Comparison of ENCODE assay signal across 11 cellular contexts in genomic region chr7:116592041-116592355, GRCh38.
A peak's percentile ranks its signal among the peaks of the same experiment; 100 is the strongest.
DNase-seq lines count a peak whose midpoint lies in the region; ATAC-seq, FAIRE-seq and TF ChIP-seq lines count a peak whose summit lies in the region.
"Had no signal": no experiment of that assay in that cellular context is flagged by ENCODE, and none has a peak within 500 bp of the region (broad histone marks: within the 10 kb centered on the region; RNA-seq: fewer than 3 reads in every experiment).

No MANE protein-coding gene starts in this region.

- H4K20me1 ChIP-seq in SK-N-SH (ENCODE audit: insufficient read depth): no peaks in the 10 kb centered on the region
- no peaks in the 10 kb centered on the region for H4K20me1 ChIP-seq in HepG2 (ENCODE audit: insufficient read depth, low read length)

- peak overlapping the region in 1 of 2 experiments; percentile 26; a peak in 2 of 4 replicates for H3K4me3 ChIP-seq in SK-N-SH (ENCODE audit: low read depth in 2 of 2, low read length in 1 of 2)
- H3K4me3 ChIP-seq in RWPE2 (ENCODE audit: severe bottlenecking): no peak overlapping the region
- peak overlapping the region in 1 of 3 experiments; percentile 22; a peak in 1 of 6 replicates for H3K4me3 ChIP-seq in HepG2 (replicated peaks in 1 of 3; ENCODE audit: insufficient read depth in 1 of 3, low read depth in 2 of 3, low read length in 3 of 3)
- H3K4me3 ChIP-seq: sigmoid colon, suprapubic skin had no signal

- no peaks in the 10 kb centered on the region for H3K9me2 ChIP-seq in SK-N-SH

- H3K9me3 Mint-ChIP-seq in stimulated activated effector memory CD8-positive, alpha-beta T cell treated with anti-CD3 and anti-CD28 coated beads, Interleukin-12 subunit alpha, Interleukin-12 subunit beta, amount 100 ng/mL, for 72 hours: no peaks in the 10 kb centered on the region

- FAIRE-seq in HepG2 (lab: Jason Lieb, UNC) (no peak), GM12892 (lab: Jason Lieb, UNC) (no peak)

- CTCF ChIA-PET in SK-N-SH (lab: Yijun Ruan, JAX) (interaction anchor here (0.6 to 9.4 kb wide), 81 partner anchors 9 to 507 kb away, joined by 3 to 192 read pairs (median 4); no protein-coding TSS in a partner anchor), HepG2 (lab: Yijun Ruan, JAX; ENCODE audit: low intra/inter-chr PET ratio, low total read pairs) (interaction anchor here (2.0 kb wide), 1 partner anchor 218 kb away, joined by 9 read pairs; no protein-coding TSS in a partner anchor)

- H3K4me2 ChIP-seq in SK-N-SH (peak overlapping the region; percentile 11; the same call in 1 of the 2 replicates), HepG2 (ENCODE audit: low read depth, low read length) (peak overlapping the region; percentile 70)

- POLR2A ChIA-PET in SK-N-SH (lab: Yijun Ruan, JAX) (no interaction called here), HepG2 (lab: Yijun Ruan, JAX) (interaction anchor here (1.0 to 1.2 kb wide), 2 partner anchors 213 to 218 kb away, joined by 3 to 5 read pairs; no protein-coding TSS in a partner anchor)

- no peak overlapping the region for H3K27ac Mint-ChIP-seq in stimulated activated effector memory CD8-positive, alpha-beta T cell treated with anti-CD3 and anti-CD28 coated beads, Interleukin-12 subunit alpha, Interleukin-12 subunit beta, amount 100 ng/mL, for 72 hours

- BruUV-seq in HepG2 (replicated peaks; lab: Mats Ljungman, UMichigan): no TSS peak

- H2AFZ ChIP-seq in SK-N-SH (ENCODE audit: low read depth) (peak overlapping the region; percentile 58; the same call in 1 of the 2 replicates), HepG2 (ENCODE audit: low read length) (no peak overlapping the region)

- no peak for TF ChIP-seq POLR2A in HepG2 (IDR thresholded peaks at IDR 0.05; ENCODE audit: insufficient read depth in 1 of 2, low read depth in 2 of 2, low read length in 2 of 2)
- no peak for TF ChIP-seq POLR2A in GM12892 (IDR thresholded peaks at IDR 0.05; ENCODE audit: low read depth, low read length)

- H3K9ac ChIP-seq in SK-N-SH: no peak overlapping the region
- H3K9ac ChIP-seq in HepG2 (ENCODE audit: insufficient read depth, low read depth, low read length): no peak overlapping the region

- ATAC-seq in SK-N-SH treated with all-trans-retinoic acid at 6 μM for 48 hours (no peak), RWPE2 (ENCODE audit: low read depth) (no peak), HepG2 (no peak)
- ATAC-seq in stimulated activated effector memory CD8-positive, alpha-beta T cell treated with anti-CD3 and anti-CD28 coated beads, Interleukin-12 subunit alpha, Interleukin-12 subunit beta, amount 100 ng/mL, for 72 hours: no peak

- no peaks in the 10 kb centered on the region for H3K36me3 Mint-ChIP-seq in stimulated activated effector memory CD8-positive, alpha-beta T cell treated with anti-CD3 and anti-CD28 coated beads, Interleukin-12 subunit alpha, Interleukin-12 subunit beta, amount 100 ng/mL, for 72 hours

- no peak for TF ChIP-seq RAD21 in SK-N-SH (IDR thresholded peaks at IDR 0.05; ENCODE audit: low read length)
- TF ChIP-seq RAD21 in HepG2 (CRISPR knock-in tag; IDR thresholded peaks at IDR 0.05): no peak

- no peaks in the 10 kb centered on the region for H3K36me3 ChIP-seq in SK-N-SH (replicated peaks in 1 of 2; ENCODE audit: control insufficient read depth in 1 of 2, insufficient read depth in 2 of 2, low read length in 1 of 2)
- H3K36me3 ChIP-seq in RWPE2 (ENCODE audit: low read depth): no peaks in the 10 kb centered on the region
- H3K36me3 ChIP-seq in HepG2 (replicated peaks in 1 of 2; ENCODE audit: control insufficient read depth in 1 of 2, insufficient read depth in 2 of 2, low read length in 2 of 2): no peaks in the 10 kb centered on the region
- H3K36me3 ChIP-seq: sigmoid colon, suprapubic skin had no signal

- H3K9me3 ChIP-seq in SK-N-SH (no peaks in the 10 kb centered on the region), RWPE2 (ENCODE audit: severe bottlenecking) (no peaks in the 10 kb centered on the region), HepG2 (ENCODE audit: low read length) (no peaks in the 10 kb centered on the region)
- H3K9me3 ChIP-seq: sigmoid colon, suprapubic skin had no signal

- peaks cover 19% of the 10 kb centered on the region for H3F3A ChIP-seq in SK-N-SH (replicated peaks; ENCODE audit: insufficient read depth)

- peaks cover 27% of the 10 kb centered on the region for H3K4me1 Mint-ChIP-seq in stimulated activated effector memory CD8-positive, alpha-beta T cell treated with anti-CD3 and anti-CD28 coated beads, Interleukin-12 subunit alpha, Interleukin-12 subunit beta, amount 100 ng/mL, for 72 hours

- H3K79me2 ChIP-seq in SK-N-SH (ENCODE audit: insufficient read depth) (no peaks in the 10 kb centered on the region), HepG2 (ENCODE audit: insufficient read depth, low read length) (no peaks in the 10 kb centered on the region)

- H3K27ac ChIP-seq in SK-N-SH (ENCODE audit: low read depth in 2 of 2, low read length in 1 of 2) (no peak overlapping the region; a peak in 1 of 4 replicates), RWPE2 (ENCODE audit: poor library complexity, severe bottlenecking) (no peak overlapping the region), HepG2 (ENCODE audit: extremely low read length, insufficient read depth, low read length) (no peak overlapping the region)
- H3K27ac ChIP-seq: sigmoid colon, suprapubic skin had no signal

- no peak for DNase-seq in SK-N-SH
- DNase-seq in RWPE2 (ENCODE audit: low spot score): no peak
- DNase-seq in HepG2 (ENCODE audit: low spot score): no peak
- DNase-seq in stimulated activated effector memory CD8-positive, alpha-beta T cell treated with anti-CD3 and anti-CD28 coated beads, Interleukin-12 subunit alpha, Interleukin-12 subunit beta, amount 100 ng/mL, for 72 hours (ENCODE audit: low spot score in 2 of 2): no peak
- DNase-seq in HPDE6-E6E7 (ENCODE audit: extremely low spot score): no peak
- DNase-seq in GM12892 (ENCODE audit: insufficient read length): no peak
- DNase-seq in activated CD8-positive, alpha-beta memory T cell treated with anti-CD3 and anti-CD28 coated beads, Interleukin-2, amount 50 U/mL, for 4 hours: no peak
- DNase-seq: activated CD4-positive, CD25-positive, alpha-beta regulatory T cell; sigmoid colon had no signal

- H3K27me3 ChIP-seq in SK-N-SH (ENCODE audit: insufficient read depth) (no peaks in the 10 kb centered on the region; the same call in 1 of the 2 replicates), RWPE2 (ENCODE audit: insufficient read depth, poor library complexity, severe bottlenecking) (no peaks in the 10 kb centered on the region), HepG2 (ENCODE audit: control insufficient read depth in 1 of 2, insufficient read depth in 2 of 2, low read length in 2 of 2) (peaks cover 0 to 9% of the 10 kb centered on the region in 2 experiments; a peak in 2 of 5 replicates)
- H3K27me3 ChIP-seq: sigmoid colon, suprapubic skin had no signal

- intact Hi-C loops in HepG2 (cut with micrococcal nuclease; ENCODE audit: unreplicated experiment): loop anchor here (2.0 to 10.0 kb wide), 3 partner anchors 79 to 523 kb away; no protein-coding TSS in a partner anchor

- 2% methylated on average over 1 of the region's 1 CpG for WGBS in SK-N-SH (ENCODE audit: low lambda C conversion rate)
- WGBS in HepG2 (ENCODE audit: low lambda C conversion rate): 0% methylated on average over 1 of the region's 1 CpG

- TF ChIP-seq EP300 in SK-N-SH (IDR thresholded peaks at IDR 0.05; ENCODE audit: borderline replicate concordance in 1 of 2, low read depth in 1 of 2, low read length in 1 of 2): no peak
- no peak for TF ChIP-seq EP300 in HepG2 (IDR thresholded peaks at IDR 0.05; ENCODE audit: low read depth in 2 of 2, low read length in 2 of 2)
- TF ChIP-seq EP300 in HepG2 (CRISPR knock-in tag; IDR thresholded peaks at IDR 0.05; ENCODE audit: borderline replicate concordance): no peak

- TF ChIP-seq CTCF in SK-N-SH (IDR thresholded peaks at IDR 0.05) (no peak; the same call in 1 of the 2 replicates), RWPE2 (IDR thresholded peaks at IDR 0.05; ENCODE audit: poor library complexity, severe bottlenecking) (peak; percentile 64), HepG2 (CRISPR knock-in tag; IDR thresholded peaks at IDR 0.05) (no peak)

- in situ Hi-C loops in HepG2 (cut with HindIII; ENCODE audit: extremely low pct_ligation_motif_present, low pct_unique_long_range_greater_than_20kb): loop anchor here (5.0 kb wide), 3 partner anchors 80 to 330 kb away; partner anchors contain the start of gene MET

- peak overlapping the region; percentile 17 for H3K4me3 Mint-ChIP-seq in stimulated activated effector memory CD8-positive, alpha-beta T cell treated with anti-CD3 and anti-CD28 coated beads, Interleukin-12 subunit alpha, Interleukin-12 subunit beta, amount 100 ng/mL, for 72 hours

- H3K4me1 ChIP-seq in SK-N-SH (ENCODE audit: control insufficient read depth in 1 of 2, insufficient read depth in 2 of 2, low read depth in 1 of 2, low read length in 1 of 2): peaks cover 5 to 15% of the 10 kb centered on the region in 2 experiments; a peak in 3 of 4 replicates
- H3K4me1 ChIP-seq in RWPE2 (ENCODE audit: insufficient read depth, poor library complexity, severe bottlenecking): peaks cover 25% of the 10 kb centered on the region
- peaks cover 32% of the 10 kb centered on the region for H3K4me1 ChIP-seq in HepG2 (ENCODE audit: insufficient read depth, low read length)

TF ChIP-seq in SK-N-SH, 30 proteins besides CTCF, POLR2A, EP300 and RAD21:
- TF ChIP-seq FOXJ3 (CRISPR knock-in tag; IDR thresholded peaks at IDR 0.05): no peak
- TF ChIP-seq TAF1 (IDR thresholded peaks at IDR 0.05; ENCODE audit: borderline replicate concordance, low read depth, low read length): no peak

TF ChIP-seq in HepG2, 621 proteins besides CTCF, POLR2A, EP300 and RAD21:
- TF ChIP-seq YEATS4 (CRISPR knock-in tag; IDR thresholded peaks at IDR 0.05; ENCODE audit: borderline replicate concordance): no peak
- TF ChIP-seq CBX2 (IDR thresholded peaks at IDR 0.05; ENCODE audit: low read depth, low read length): 0 out of 2 replicates have a peak, but pooled peaks have one; percentile 52
- TF ChIP-seq CBX2 (CRISPR knock-in tag; IDR thresholded peaks at IDR 0.05; ENCODE audit: low read depth): no peak
